ENCODE assay signal across 8 cellular contexts in genomic region chr22:33302049-33302545, GRCh38.
DNase-seq lines count a peak whose midpoint lies in the region; ATAC-seq and TF ChIP-seq lines count a peak whose summit lies in the region.

No MANE protein-coding gene starts in this region.

- H3K4me1 Mint-ChIP-seq in activated CD8-positive, alpha-beta T cell treated with anti-CD3 and anti-CD28 coated beads for 36 hours (ENCODE audit: low read depth): no peaks in the 10 kb centered on the region

- TF ChIP-seq CTCF in DOHH2 (IDR thresholded peaks at IDR 0.05; ENCODE audit: low read depth, low read length, poor library complexity, severe bottlenecking) (peak; percentile 95), HFF-Myc (IDR thresholded peaks at IDR 0.05; ENCODE audit: low read depth, low read length, missing control alignments) (peak; percentile 98)
- TF ChIP-seq CTCF in activated CD8-positive, alpha-beta T cell treated with anti-CD3 and anti-CD28 coated beads for 36 hours (IDR thresholded peaks at IDR 0.05): peak; percentile 86

- no peaks in the 10 kb centered on the region for H3K9me2 ChIP-seq in DOHH2 (replicated peaks; ENCODE audit: control insufficient read depth, low read length)

- DNase-seq in HFF-Myc (ENCODE audit: extremely low read depth, low read depth) (peak; percentile 37), NCI-H510A (lab: John Stamatoyannopoulos, UW) (peak; percentile 27), erythroblast (lab: John Stamatoyannopoulos, UW) (peak; percentile 44 to 70), middle frontal gyrus (ENCODE audit: extremely low spot score, low spot score) (peak; percentile 65)
- peak; percentile 75 for DNase-seq in activated CD8-positive, alpha-beta T cell treated with anti-CD3 and anti-CD28 coated beads for 36 hours
- DNase-seq in stimulated activated CD8-positive, alpha-beta memory T cell treated with anti-CD3 and anti-CD28 coated beads, Interleukin-7, amount 100 ng/mL, for 24 hours (ENCODE audit: low read depth): peak; percentile 38

- H3K36me3 ChIP-seq in DOHH2 (ENCODE audit: control insufficient read depth, low read length): no peaks in the 10 kb centered on the region

- CTCF ChIA-PET in activated CD8-positive, alpha-beta T cell treated with anti-CD3 and anti-CD28 coated beads for 36 hours (lab: Charles Lee): interaction anchor here (0.6 to 1.0 kb wide), 8 partner anchors 27 to 376 kb away, joined by 3 read pairs; no protein-coding TSS in a partner anchor

- no peak overlapping the region for H3K27ac Mint-ChIP-seq in activated CD8-positive, alpha-beta T cell treated with anti-CD3 and anti-CD28 coated beads for 36 hours

- H4K20me1 ChIP-seq in DOHH2 (ENCODE audit: control insufficient read depth, insufficient read depth, low read depth, low read length): no peaks in the 10 kb centered on the region

- peak overlapping the region; percentile 90 for H3K4me2 ChIP-seq in DOHH2 (ENCODE audit: low read length)

- no peaks in the 10 kb centered on the region for H3K36me3 Mint-ChIP-seq in activated CD8-positive, alpha-beta T cell treated with anti-CD3 and anti-CD28 coated beads for 36 hours (ENCODE audit: low read depth)

- intact Hi-C loops in activated CD8-positive, alpha-beta T cell treated with anti-CD3 and anti-CD28 coated beads for 36 hours (cut with micrococcal nuclease): loop anchor here (5.0 kb wide), 1 partner anchor 275 kb away; no protein-coding TSS in a partner anchor

- H3K9me3 Mint-ChIP-seq in activated CD8-positive, alpha-beta T cell treated with anti-CD3 and anti-CD28 coated beads for 36 hours: no peaks in the 10 kb centered on the region

- peak overlapping the region; percentile 98 for H3K27ac ChIP-seq in DOHH2 (ENCODE audit: low read depth, low read length)

- H3K4me3 Mint-ChIP-seq in activated CD8-positive, alpha-beta T cell treated with anti-CD3 and anti-CD28 coated beads for 36 hours: no peak overlapping the region

- no peaks in the 10 kb centered on the region for H3K79me2 ChIP-seq in DOHH2 (ENCODE audit: control insufficient read depth, low read length)

- H3K4me1 ChIP-seq in DOHH2 (ENCODE audit: control insufficient read depth, low read length): peaks cover 62% of the 10 kb centered on the region

- no peaks in the 10 kb centered on the region for H3K27me3 ChIP-seq in DOHH2 (ENCODE audit: control insufficient read depth, low read length)

- no peak for TF ChIP-seq POLR2A in erythroblast (IDR thresholded peaks at IDR 0.05; ENCODE audit: low read length)

- no peaks in the 10 kb centered on the region for H3K9me3 ChIP-seq in DOHH2 (ENCODE audit: control insufficient read depth, insufficient read depth, low read length)

- ATAC-seq in activated CD8-positive, alpha-beta T cell treated with anti-CD3 and anti-CD28 coated beads for 36 hours: no peak
- ATAC-seq in GM19452 (IDR thresholded peaks at IDR 0.05; ENCODE audit: unreplicated experiment): no peak

- H3K4me3 ChIP-seq in DOHH2 (ENCODE audit: low read length): peak overlapping the region; percentile 26; the same call in 1 of the 2 replicates
- no peak overlapping the region for H3K4me3 ChIP-seq in HFF-Myc (replicated peaks; ENCODE audit: low read depth, low read length)

- POLR2A ChIA-PET in activated CD8-positive, alpha-beta T cell treated with anti-CD3 and anti-CD28 coated beads for 36 hours (lab: Charles Lee): interaction anchor here (0.6 kb wide), 1 partner anchor 85 kb away, joined by 3 read pairs; no protein-coding TSS in a partner anchor

- H3F3A ChIP-seq in DOHH2 (ENCODE audit: control insufficient read depth, insufficient read depth): peaks cover 15% of the 10 kb centered on the region

- H3K27me3 Mint-ChIP-seq in activated CD8-positive, alpha-beta T cell treated with anti-CD3 and anti-CD28 coated beads for 36 hours: no peaks in the 10 kb centered on the region
